Comparison of ENCODE assay signal across 8 cellular contexts in genomic region chr1:41109316-41110263, GRCh38.
DNase-seq lines count a peak whose midpoint lies in the region; ATAC-seq, FAIRE-seq and TF ChIP-seq lines count a peak whose summit lies in the region.

No MANE protein-coding gene starts in this region.

- no peak overlapping the region for H3K23ac ChIP-seq in mesenchymal stem cell (ENCODE audit: low read length in 2 of 2)

- H3K4me2 ChIP-seq in mesenchymal stem cell (ENCODE audit: low read length, poor library complexity, severe bottlenecking), result no peak overlapping the region

- H3K79me1 ChIP-seq in mesenchymal stem cell (replicated peaks; ENCODE audit: low read length, poor library complexity, severe bottlenecking), result no peaks in the 10 kb centered on the region

- peak overlapping the region; percentile 48 for H4K8ac ChIP-seq in mesenchymal stem cell (ENCODE audit: low read length)

- H2AFZ ChIP-seq in mesenchymal stem cell (ENCODE audit: low read depth, low read length), result no peak overlapping the region

- H3K4me1 ChIP-seq in mesenchymal stem cell (ENCODE audit: control insufficient read depth, insufficient read depth, low read depth, low read length), result peaks cover 3% of the 10 kb centered on the region
- H3K4me1 ChIP-seq in aorta (ENCODE audit: control insufficient read depth in 1 of 2, insufficient read depth in 2 of 2, low read length in 2 of 2), result peaks cover 4 to 11% of the 10 kb centered on the region in 2 donors

- H3K9ac ChIP-seq in mesenchymal stem cell (ENCODE audit: low read length), result peak overlapping the region; percentile 61

- no peak overlapping the region for H3K4ac ChIP-seq in mesenchymal stem cell (ENCODE audit: low read depth in 1 of 2, low read length in 2 of 2)

- no peak overlapping the region for H2BK15ac ChIP-seq in mesenchymal stem cell (ENCODE audit: low read depth, poor library complexity, severe bottlenecking)

- ATAC-seq in aorta (ENCODE audit: low FRiP score), result peak; percentile 93

- H2AK5ac ChIP-seq in mesenchymal stem cell (ENCODE audit: low read length, severe bottlenecking), result no peak overlapping the region

- no peak for TF ChIP-seq POLR2A in GM12891 (IDR thresholded peaks at IDR 0.05; ENCODE audit: low read depth, low read length)

- peak overlapping the region in 1 of 2 experiments; percentile 22 for H3K18ac ChIP-seq in mesenchymal stem cell (ENCODE audit: low read depth in 1 of 2, low read length in 2 of 2)

- H3K4me3 ChIP-seq in AG09309 (ENCODE audit: control insufficient read depth, low read depth, low read length), result no peak overlapping the region
- H3K4me3 ChIP-seq in mesenchymal stem cell (ENCODE audit: insufficient read depth in 1 of 2, low read depth in 1 of 2, low read length in 2 of 2), result peak overlapping the region in 1 of 2 experiments; percentile 42
- H3K4me3 ChIP-seq in aorta (ENCODE audit: low read length in 2 of 2), result peak overlapping the region in 1 of 2 donors; percentile 76

- DNase-seq in AG09309 (ENCODE audit: low read depth) (peak; percentile 75), NCI-H2029 treated with DMSO at 0.1 percent for 48 hours (lab: John Stamatoyannopoulos, UW) (peak; percentile 87), dermis blood vessel endothelial cell (peak; percentile 87), mesenchymal stem cell (peak; percentile 95), aorta (no peak), GM12891 (ENCODE audit: insufficient read length, low spot score) (no peak), GM10266 (ENCODE audit: extremely low spot score) (no peak)
- no peak for DNase-seq in stimulated activated CD4-positive, alpha-beta T cell treated with anti-CD3 and anti-CD28 coated beads, Interleukin-2, amount 100 ng/mL, for 24 hours

- H2BK5ac ChIP-seq in mesenchymal stem cell (ENCODE audit: low read depth, low read length, poor library complexity, severe bottlenecking), result no peak overlapping the region

- intact Hi-C loops in aorta (cut with DNase I), result loop anchor here (2.0 to 10.0 kb wide), 4 partner anchors 45 to 131 kb away; no protein-coding TSS in a partner anchor

- H3K27me3 ChIP-seq in mesenchymal stem cell (ENCODE audit: control insufficient read depth in 1 of 2, insufficient read depth in 1 of 2, low read length in 2 of 2) (no peaks in the 10 kb centered on the region), aorta (ENCODE audit: control insufficient read depth in 1 of 2, insufficient read depth in 2 of 2, low read length in 1 of 2) (no peaks in the 10 kb centered on the region)

- no peak overlapping the region for H2BK120ac ChIP-seq in mesenchymal stem cell (ENCODE audit: low read depth, low read length)

- no peak overlapping the region for H4K91ac ChIP-seq in mesenchymal stem cell (ENCODE audit: low read length)

- no peaks in the 10 kb centered on the region for H3K9me3 ChIP-seq in mesenchymal stem cell (ENCODE audit: control insufficient read depth, low read length)
- H3K9me3 ChIP-seq in aorta (ENCODE audit: control insufficient read depth, low read length), result no peaks in the 10 kb centered on the region

- H3K36me3 ChIP-seq in mesenchymal stem cell (ENCODE audit: control insufficient read depth in 1 of 2, insufficient read depth in 2 of 2, low read depth in 1 of 2, low read length in 2 of 2) (peaks cover 5 to 14% of the 10 kb centered on the region in 2 experiments), aorta (ENCODE audit: control insufficient read depth in 1 of 2, insufficient read depth in 2 of 2, low read length in 1 of 2) (no peaks in the 10 kb centered on the region)

- WGBS in mesenchymal stem cell, result 34% methylated on average over 4 of the region's 4 CpGs
- WGBS in aorta, 2 donors, result 3 to 4% methylated on average over 4 of the region's 4 CpGs

- H2BK12ac ChIP-seq in mesenchymal stem cell (ENCODE audit: low read length in 2 of 2), result no peak overlapping the region

- H3K27ac ChIP-seq in mesenchymal stem cell (ENCODE audit: low read length, poor library complexity, severe bottlenecking), result peak overlapping the region; percentile 83
- H3K27ac ChIP-seq in aorta (ENCODE audit: low read depth in 1 of 2, low read length in 2 of 2), result peak overlapping the region; percentile 99 to 100

- no peak overlapping the region for H3K14ac ChIP-seq in mesenchymal stem cell (ENCODE audit: low read length in 2 of 2)

- FAIRE-seq in GM12891 (lab: Jason Lieb, UNC), result no peak

- no peak for TF ChIP-seq CTCF in AG09309 (IDR thresholded peaks at IDR 0.05; ENCODE audit: control insufficient read depth, insufficient read depth, low read depth, low read length, missing control alignments)
- no peak for TF ChIP-seq CTCF in GM10266 (IDR thresholded peaks at IDR 0.05; ENCODE audit: control insufficient read depth, insufficient read depth, low read depth, missing control alignments)

TF ChIP-seq in GM12891, 5 proteins besides CTCF, POLR2A, EP300 and RAD21:
- TF ChIP-seq POU2F2 (IDR thresholded peaks at IDR 0.05; ENCODE audit: low read depth, low read length), result no peak
- no peak for TF ChIP-seq POLR2AphosphoS5 (IDR thresholded peaks at IDR 0.05; ENCODE audit: low read depth, low read length)
- TF ChIP-seq PAX5 (IDR thresholded peaks at IDR 0.05; ENCODE audit: insufficient read depth, low read length, severe bottlenecking), result no peak
- TF ChIP-seq TAF1 (IDR thresholded peaks at IDR 0.05; ENCODE audit: low read depth, low read length), result no peak
- TF ChIP-seq SPI1 (IDR thresholded peaks at IDR 0.05; ENCODE audit: low read depth, low read length), result no peak

Comparison
In these comparisons a context has a peak if more than half of its experiments do, and no peak if none do; other contexts are left out.
1. DNase-seq: peak in AG09309 (single experiment), NCI-H2029 treated with DMSO at 0.1 percent for 48 hours (single experiment), dermis blood vessel endothelial cell (single experiment) and mesenchymal stem cell (single experiment); none in aorta (0 of 2), GM12891 (single experiment), stimulated activated CD4-positive, alpha-beta T cell treated with anti-CD3 and anti-CD28 coated beads, Interleukin-2, amount 100 ng/mL, for 24 hours (0 of 2) and GM10266 (single experiment).